ENCODE assay signal across 11 cellular contexts in the genomic region with DNA sequence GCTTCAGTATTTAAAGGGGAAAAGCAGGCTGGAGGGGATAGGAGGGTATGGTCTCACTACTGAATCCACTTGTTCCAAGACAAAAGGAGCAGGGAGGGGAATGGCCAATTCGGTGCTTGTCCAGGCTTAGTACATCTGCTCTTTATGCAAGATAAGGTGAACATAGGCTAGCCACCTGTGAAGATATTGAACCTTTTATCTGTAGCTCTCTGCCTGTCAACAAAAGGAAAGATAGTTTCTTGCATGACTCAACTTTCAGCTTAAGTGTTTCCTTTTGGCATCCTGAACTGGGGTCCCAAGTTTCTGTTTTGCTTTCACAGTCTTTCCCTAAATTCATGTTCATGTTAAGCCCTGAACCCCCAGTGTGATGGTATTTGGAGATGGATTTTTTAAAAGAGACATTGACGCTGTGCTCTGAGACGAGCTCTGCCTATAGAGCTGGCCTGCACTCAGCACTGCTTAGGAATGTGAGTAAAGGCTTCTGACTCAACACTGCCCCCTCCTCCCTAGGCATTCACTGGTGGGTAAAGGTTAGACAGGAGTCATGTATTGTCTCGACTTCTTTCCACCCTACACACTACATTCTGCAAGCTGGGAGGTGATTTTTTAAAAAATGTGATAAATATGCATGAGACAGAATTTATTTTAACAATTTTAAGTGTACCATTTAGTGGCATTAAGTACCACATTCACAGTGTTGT. TPM values are rescaled to one million over a fixed set of nuclear protein-coding genes. Genes with fewer than 3 reads are reported as not detected.
A peak's percentile ranks its signal among the peaks of the same experiment; 100 is the strongest.
DNase-seq lines count a peak whose midpoint lies in the region; ATAC-seq and TF ChIP-seq lines count a peak whose summit lies in the region.
"Had no signal": no experiment of that assay in that cellular context is flagged by ENCODE, and none has a peak within 500 bp of the region (broad histone marks: within the 10 kb centered on the region; RNA-seq: fewer than 3 reads in every experiment).

No MANE protein-coding gene starts in this region.

- DNase-seq in MCF 10A (ENCODE audit: unreplicated experiment) (peak; percentile 52), breast epithelium (ENCODE audit: low spot score in 2 of 2) (no peak), PC-3 (peak; percentile 34), fibroblast of villous mesenchyme (ENCODE audit: low read depth) (no peak), substantia nigra (lab: John Stamatoyannopoulos, UW) (no peak), NCI-H748 treated with DMSO at 0.1 percent for 48 hours (lab: John Stamatoyannopoulos, UW) (no peak), KBM-7 (no peak)
- DNase-seq: natural killer cell had no signal

- H3K9me2 ChIP-seq in PC-3 (replicated peaks; ENCODE audit: low read length): no peaks in the 10 kb centered on the region

- H3K9me3 ChIP-seq in breast epithelium (no peaks in the 10 kb centered on the region), PC-3 (ENCODE audit: low read length) (no peaks in the 10 kb centered on the region)

- H3K36me3 ChIP-seq in breast epithelium (no peaks in the 10 kb centered on the region), PC-3 (ENCODE audit: low read depth, low read length) (no peaks in the 10 kb centered on the region)

- H3K27ac Mint-ChIP-seq in MCF 10A (ENCODE audit: low read depth, unreplicated experiment): no peak overlapping the region
- H3K27ac Mint-ChIP-seq: natural killer cell had no signal

- no peak overlapping the region for H3K9ac ChIP-seq in PC-3 (ENCODE audit: low read length)

- no peaks in the 10 kb centered on the region for H3K4me1 ChIP-seq in breast epithelium
- no peaks in the 10 kb centered on the region for H3K4me1 ChIP-seq in PC-3 (ENCODE audit: insufficient read depth, low read length)

- H3K4me1 Mint-ChIP-seq in MCF 10A (ENCODE audit: insufficient read depth, unreplicated experiment): no peaks in the 10 kb centered on the region
- H3K4me1 Mint-ChIP-seq: central memory CD8-positive, alpha-beta T cell; natural killer cell had no signal

- no peaks in the 10 kb centered on the region for H3F3A ChIP-seq in PC-3 (ENCODE audit: low read length, unreplicated experiment)

- POLR2A ChIA-PET in MCF 10A (lab: Yijun Ruan, JAX): interaction anchor here (0.9 to 1.1 kb wide), 2 partner anchors 15 to 423 kb away, joined by 4 read pairs; no protein-coding TSS in a partner anchor
- POLR2A ChIA-PET in PC-3 (lab: Charles Lee; ENCODE audit: unreplicated experiment): no interaction called here

- H3K79me2 ChIP-seq in PC-3 (ENCODE audit: low read length): no peaks in the 10 kb centered on the region

- CTCF ChIA-PET in MCF 10A (lab: Yijun Ruan, JAX): interaction anchor here (0.7 to 1.0 kb wide), 2 partner anchors 10 to 65 kb away, joined by 3 read pairs; no protein-coding TSS in a partner anchor
- CTCF ChIA-PET in PC-3 (lab: Charles Lee): no interaction called here

- no peak for TF ChIP-seq POLR2A in breast epithelium (IDR thresholded peaks at IDR 0.05)

- peak; percentile 57; the same call in 1 of the 2 replicates for ATAC-seq in PC-3
- ATAC-seq in GM21423 (IDR thresholded peaks at IDR 0.05; ENCODE audit: unreplicated experiment): no peak

- TF ChIP-seq CTCF in MCF 10A (IDR thresholded peaks at IDR 0.05; ENCODE audit: unreplicated experiment) (no peak), breast epithelium (IDR thresholded peaks at IDR 0.05) (no peak), PC-3 (conservative IDR thresholded peaks at IDR 0.05; ENCODE audit: low read depth, low read length) (0 out of 2 replicates have a peak, but pooled peaks have one; percentile 13), fibroblast of villous mesenchyme (IDR thresholded peaks at IDR 0.05; ENCODE audit: insufficient read depth, low read depth, low read length) (peak; percentile 18)

- no peak overlapping the region for H3K4me3 Mint-ChIP-seq in MCF 10A (ENCODE audit: unreplicated experiment)
- H3K4me3 Mint-ChIP-seq: central memory CD8-positive, alpha-beta T cell; natural killer cell had no signal

- H3K9me3 Mint-ChIP-seq in MCF 10A (ENCODE audit: unreplicated experiment): no peaks in the 10 kb centered on the region
- H3K9me3 Mint-ChIP-seq: central memory CD8-positive, alpha-beta T cell; natural killer cell had no signal

- no peaks in the 10 kb centered on the region for H3K27me3 Mint-ChIP-seq in MCF 10A (ENCODE audit: insufficient read depth, unreplicated experiment)

- H3K27ac ChIP-seq in breast epithelium: no peak overlapping the region
- no peak overlapping the region for H3K27ac ChIP-seq in PC-3 (ENCODE audit: low read length)
- H3K27ac ChIP-seq in substantia nigra (ENCODE audit: low read depth, low read length, poor library complexity, severe bottlenecking): peak overlapping the region; percentile 18
- H3K27ac ChIP-seq: SK-N-MC had no signal

- no peaks in the 10 kb centered on the region for H4K20me1 ChIP-seq in PC-3 (ENCODE audit: low read length)

- in situ Hi-C loops in KBM-7 (cut with MboI; ENCODE audit: low pct_unique_long_range_greater_than_20kb, low sequenced_read_pairs): no loop called here

- H3K36me3 Mint-ChIP-seq in MCF 10A (ENCODE audit: insufficient read depth, unreplicated experiment): peaks cover 6% of the 10 kb centered on the region
- H3K36me3 Mint-ChIP-seq: natural killer cell had no signal

- intact Hi-C loops in MCF 10A (cut with micrococcal nuclease) (no loop called here), breast epithelium (cut with DNase I; ENCODE audit: low total_unique reads) (no loop called here), PC-3 (cut with micrococcal nuclease) (no loop called here)

- H3K4me3 ChIP-seq in breast epithelium (no peak overlapping the region), PC-3 (ENCODE audit: low read length) (no peak overlapping the region), fibroblast of villous mesenchyme (ENCODE audit: low read depth, low read length) (no peak overlapping the region)
- H3K4me3 ChIP-seq: SK-N-MC had no signal

- no peaks in the 10 kb centered on the region for H3K27me3 ChIP-seq in breast epithelium
- no peaks in the 10 kb centered on the region for H3K27me3 ChIP-seq in PC-3 (ENCODE audit: low read length)

- no peak overlapping the region for H2AFZ ChIP-seq in PC-3 (ENCODE audit: low read length)

- BruUV-seq in MCF 10A (replicated peaks; lab: Mats Ljungman, UMichigan) (no TSS peak), PC-3 (replicated peaks; lab: Mats Ljungman, UMichigan) (no TSS peak)

- no peak overlapping the region for H3K4me2 ChIP-seq in PC-3 (ENCODE audit: low read length)

RNA-seq across cellular contexts. Expression of a gene that starts 28.2 kb away (rescaled TPM):
- total RNA-seq in MCF 10A (2022) (0.79 and 1.3 TPM in 2 replicates), breast epithelium (10 to 100 TPM in 1 of 3 donors, 1 to 10 TPM in 2; 7.9 to 22.9 (median 8.0) TPM), PC-3 (2014; rRNA removed) (0.22 TPM in 1 of 2 replicates, not detected in the other), fibroblast of villous mesenchyme (0.43 and 0.64 TPM in 2 replicates)

RNA-seq across cellular contexts. Expression of a gene that starts 58.6 kb away (rescaled TPM):
- total RNA-seq in MCF 10A (2022) (22.1 and 30.2 TPM in 2 replicates), breast epithelium (10 to 100 TPM; 28.2 to 40.8 (median 36.6) TPM), PC-3 (2014; rRNA removed) (0.17 and 0.69 TPM in 2 replicates), fibroblast of villous mesenchyme (12.9 and 15.1 TPM in 2 replicates)

Comparison
In these comparisons a context has a peak if more than half of its experiments do, and no peak if none do; other contexts are left out.
1. DNase-seq: peak in MCF 10A (single experiment) and PC-3 (single experiment); none in breast epithelium (0 of 2), fibroblast of villous mesenchyme (single experiment), substantia nigra (0 of 49), NCI-H748 treated with DMSO at 0.1 percent for 48 hours (single experiment) and KBM-7 (single experiment).
2. CTCF ChIP-seq: peak in PC-3 (single experiment) and fibroblast of villous mesenchyme (single experiment); none in MCF 10A (single experiment) and breast epithelium (0 of 3).